22 cellular contexts compared by ENCODE assay signal in the genomic region with DNA sequence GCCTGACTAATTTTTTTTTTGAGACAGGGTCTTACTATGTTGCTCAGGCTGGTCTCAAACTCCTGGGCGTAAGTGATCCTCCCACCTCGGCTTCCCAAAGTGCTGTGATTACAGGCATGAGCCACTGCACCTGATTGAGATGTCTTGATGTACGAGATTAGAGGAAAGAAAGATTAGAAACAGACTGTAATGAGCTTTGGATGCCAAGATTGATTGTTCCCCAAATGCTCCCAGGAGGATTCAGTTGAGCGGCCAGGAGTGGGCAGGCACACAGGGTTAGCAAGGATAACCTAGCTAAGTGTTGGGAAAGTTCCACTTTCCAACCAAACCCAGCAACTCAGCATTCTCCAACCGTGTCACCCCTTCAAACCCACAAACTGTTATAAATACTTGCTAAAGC.
"Had no signal": no experiment of that assay in that cellular context is flagged by ENCODE, and none has a peak within 500 bp of the region (broad histone marks: within the 10 kb centered on the region; RNA-seq: fewer than 3 reads in every experiment).

No MANE protein-coding gene starts in this region.

- H3K4me3 Mint-ChIP-seq: natural killer cell treated with Interleukin-12 subunit alpha and Interleukin-12 subunit beta and Interleukin-15 and Interleukin-18, amount 100 ng/mL, for 72 hours had no signal

- H3K36me3 ChIP-seq: breast epithelium, esophagus muscularis mucosa, left ventricle myocardium inferior, transverse colon had no signal

- H3K9me3 Mint-ChIP-seq: natural killer cell treated with Interleukin-12 subunit alpha and Interleukin-12 subunit beta and Interleukin-15 and Interleukin-18, amount 100 ng/mL, for 72 hours had no signal

- H3K9me3 ChIP-seq: breast epithelium, esophagus muscularis mucosa, left ventricle myocardium inferior, mucosa of descending colon, psoas muscle, transverse colon had no signal

- ATAC-seq: foreskin keratinocyte; mucosa of descending colon; natural killer cell treated with Interleukin-12 subunit alpha and Interleukin-12 subunit beta and Interleukin-15 and Interleukin-18, amount 100 ng/mL, for 72 hours; psoas muscle had no signal

- H3K36me3 Mint-ChIP-seq: natural killer cell treated with Interleukin-12 subunit alpha and Interleukin-12 subunit beta and Interleukin-15 and Interleukin-18, amount 100 ng/mL, for 72 hours had no signal

- H3K27ac ChIP-seq: breast epithelium, esophagus muscularis mucosa, foreskin keratinocyte, left ventricle myocardium inferior, parathyroid adenoma, psoas muscle, transverse colon had no signal

- H3K27me3 ChIP-seq: breast epithelium, esophagus muscularis mucosa, foreskin keratinocyte, transverse colon had no signal

- H3K27ac Mint-ChIP-seq: natural killer cell treated with Interleukin-12 subunit alpha and Interleukin-12 subunit beta and Interleukin-15 and Interleukin-18, amount 100 ng/mL, for 72 hours had no signal

- DNase-seq: activated CD4-positive, alpha-beta T cell treated with anti-CD3 and anti-CD28 coated beads for 4 hours; activated CD4-positive, alpha-beta T cell treated with anti-CD3 and anti-CD28 coated beads, Interleukin-2, amount 50 U/mL, for 48 hours; activated CD8-positive, alpha-beta memory T cell treated with anti-CD3 and anti-CD28 coated beads for 24 hours; activated gamma-delta T cell; activated naive CD4-positive, alpha-beta T cell treated with anti-CD3 and anti-CD28 coated beads, Interleukin-2, amount 50 U/mL, for 16 hours; amniotic stem cell; central memory CD4-positive, alpha-beta T cell; foreskin keratinocyte; islet precursor cell; left ventricle myocardium inferior; mucosa of descending colon; nucleus accumbens; psoas muscle; stimulated activated CD4-positive, alpha-beta T cell treated with anti-CD3 and anti-CD28 coated beads, Interleukin-2, amount 100 ng/mL, for 24 hours; stimulated activated naive CD4-positive, alpha-beta T cell; T-helper 1 cell; transverse colon had no signal

- H3K4me3 ChIP-seq: breast epithelium, esophagus muscularis mucosa, left ventricle myocardium inferior, mucosa of descending colon, psoas muscle, smooth muscle cell, transverse colon had no signal
